In the genomic region with DNA sequence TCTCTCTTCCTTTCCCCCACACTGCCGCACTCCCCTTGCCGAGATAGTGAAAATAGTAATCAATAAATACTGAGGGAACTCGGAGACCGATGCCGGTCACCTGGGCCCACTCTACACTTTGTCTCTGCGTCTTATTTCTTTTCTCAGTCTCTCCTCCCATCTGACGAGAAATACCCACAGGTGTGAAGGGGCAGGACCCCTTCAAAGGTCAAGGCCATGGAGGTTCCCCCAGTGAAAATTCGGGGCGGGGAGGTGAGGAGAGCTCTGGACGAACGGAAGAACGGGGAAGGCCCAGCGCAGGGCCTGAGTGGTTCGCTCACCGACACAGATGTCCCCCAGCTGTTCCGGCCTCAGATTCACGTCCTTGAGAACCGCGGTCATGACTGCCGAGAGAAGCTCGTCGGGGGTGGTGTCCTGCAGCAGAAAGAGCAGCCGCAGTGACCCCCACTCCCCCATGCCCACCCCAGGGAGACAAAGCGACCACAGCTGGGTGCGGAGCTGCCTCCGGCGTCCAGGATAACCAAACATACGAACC, we compare ENCODE assay signal across 7 cellular contexts. TPM values are rescaled to one million over a fixed set of nuclear protein-coding genes. Genes with fewer than 3 reads are reported as not detected.
DNase-seq lines count a peak whose midpoint lies in the region; ATAC-seq, FAIRE-seq and TF ChIP-seq lines count a peak whose summit lies in the region.

No MANE protein-coding gene starts in this region.

- H3K36me3 Mint-ChIP-seq in memory B cell: peaks cover 11% of the 10 kb centered on the region

- H3K4me1 Mint-ChIP-seq in memory B cell: peaks cover 47% of the 10 kb centered on the region

- intact Hi-C loops in upper lobe of right lung (cut with DNase I): no loop called here

- H3K4me3 Mint-ChIP-seq in memory B cell: peak overlapping the region; percentile 92

- FAIRE-seq in urothelium cell line (lab: Jason Lieb, UNC): no peak

- peaks cover 42% of the 10 kb centered on the region for H3K4me1 ChIP-seq in upper lobe of right lung

- H3K4me3 ChIP-seq in GM12875 (ENCODE audit: low read depth, low read length) (peak overlapping the region; percentile 99), cardiac fibroblast (replicated peaks in 1 of 2; ENCODE audit: low read depth in 2 of 2, low read length in 2 of 2) (peak overlapping the region; percentile 76 to 85), upper lobe of right lung (peak overlapping the region; percentile 83)

- DNase-seq in NCI-H69 (lab: John Stamatoyannopoulos, UW) (peak; percentile 39), cardiac fibroblast (ENCODE audit: low read depth in 2 of 2) (peak in 1 of 2 donors; percentile 43), memory B cell (ENCODE audit: low spot score in 2 of 2) (no peak), upper lobe of right lung (no peak), urothelium cell line (ENCODE audit: low spot score) (no peak)

- no peaks in the 10 kb centered on the region for H3K27me3 ChIP-seq in upper lobe of right lung

- H3K27me3 Mint-ChIP-seq in memory B cell: no peaks in the 10 kb centered on the region

- H3K27ac ChIP-seq in upper lobe of right lung: peak overlapping the region; percentile 85

- H3K27ac Mint-ChIP-seq in memory B cell: peak overlapping the region; percentile 72

- no peaks in the 10 kb centered on the region for H3K9me3 Mint-ChIP-seq in memory B cell

- peaks cover 47% of the 10 kb centered on the region for H3K36me3 ChIP-seq in upper lobe of right lung

- ATAC-seq in memory B cell (ENCODE audit: low read depth) (no peak), upper lobe of right lung (no peak), GM18498 (IDR thresholded peaks at IDR 0.05; ENCODE audit: unreplicated experiment) (no peak)

- H3K9me3 ChIP-seq in upper lobe of right lung: no peaks in the 10 kb centered on the region

- no peak for TF ChIP-seq CTCF in GM12875 (IDR thresholded peaks at IDR 0.05; ENCODE audit: borderline replicate concordance, insufficient read depth, low read depth, low read length)
- TF ChIP-seq CTCF in cardiac fibroblast (IDR thresholded peaks at IDR 0.05; ENCODE audit: low read depth, low read length): no peak
- TF ChIP-seq CTCF in upper lobe of right lung (IDR thresholded peaks at IDR 0.05): no peak

RNA-seq across cellular contexts. Expression of a gene that starts 0.6 kb away (rescaled TPM):
- 81.7 TPM for total RNA-seq in upper lobe of right lung

RNA-seq across cellular contexts. Expression of a gene that starts 2.1 kb away (rescaled TPM):
- 70.2 TPM for total RNA-seq in upper lobe of right lung

RNA-seq across cellular contexts. Expression of a gene that starts 29.0 kb away (rescaled TPM):
- total RNA-seq in upper lobe of right lung: 32.7 TPM
